7 cellular contexts compared by ENCODE assay signal in the genomic region with DNA sequence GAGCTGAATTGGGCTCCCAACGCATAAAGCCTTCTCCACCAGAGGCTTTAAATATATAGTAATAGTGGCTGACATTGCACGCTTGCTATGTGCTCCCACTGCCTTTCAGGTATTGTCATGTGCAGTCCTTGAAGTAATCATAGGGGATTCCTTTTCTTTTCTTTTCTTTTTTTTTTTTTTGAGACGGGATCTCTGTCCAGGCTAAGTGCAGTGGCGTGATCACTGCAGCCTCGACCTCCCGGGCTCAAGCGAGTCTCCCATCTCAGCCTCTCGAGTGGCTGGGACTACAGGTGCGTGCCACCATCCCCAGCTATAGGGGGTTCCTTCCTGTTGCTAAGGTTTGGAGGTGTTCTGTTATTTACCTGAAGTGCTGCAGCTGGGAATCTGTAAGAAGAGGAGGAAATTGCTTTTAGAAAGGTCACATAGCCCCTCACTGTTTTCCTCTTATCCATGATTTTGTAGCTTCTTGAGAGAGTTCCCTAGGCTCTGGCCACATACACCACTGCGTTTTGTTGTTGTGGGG. TPM values are rescaled to one million over a fixed set of nuclear protein-coding genes. Genes with fewer than 3 reads are reported as not detected.
DNase-seq lines count a peak whose midpoint lies in the region; ATAC-seq lines count a peak whose summit lies in the region.

No MANE protein-coding gene starts in this region.

- H3K4me1 Mint-ChIP-seq in activated naive CD8-positive, alpha-beta T cell treated with anti-CD3 and anti-CD28 coated beads, Interleukin-2, amount 10 ng/mL, durations not matched to agents 7 days and 5 days = peaks cover 27% of the 10 kb centered on the region
- H3K4me1 Mint-ChIP-seq in immature natural killer cell = peaks cover 28 to 32% of the 10 kb centered on the region in 2 donors

- H3K27ac ChIP-seq in HUES6 (ENCODE audit: low read depth, low read length) = peak overlapping the region; percentile 93
- H3K27ac ChIP-seq in stomach smooth muscle (ENCODE audit: low read length) = peak overlapping the region; percentile 96

- H3K27me3 ChIP-seq in HUES6 (ENCODE audit: control insufficient read depth, insufficient read depth, low read length) = no peaks in the 10 kb centered on the region
- H3K27me3 ChIP-seq in stomach smooth muscle (ENCODE audit: control insufficient read depth in 1 of 2, insufficient read depth in 2 of 2, low read length in 2 of 2) = no peaks in the 10 kb centered on the region

- no peak for ATAC-seq in activated naive CD8-positive, alpha-beta T cell treated with anti-CD3 and anti-CD28 coated beads, Interleukin-2, amount 10 ng/mL, durations not matched to agents 7 days and 5 days (ENCODE audit: low read depth)
- no peak for ATAC-seq in HG02840 (IDR thresholded peaks at IDR 0.05; ENCODE audit: low FRiP score, unreplicated experiment)

- POLR2A ChIA-PET in activated naive CD8-positive, alpha-beta T cell treated with anti-CD3 and anti-CD28 coated beads, Interleukin-2, amount 10 ng/mL, durations not matched to agents 7 days and 5 days (lab: Charles Lee) = interaction anchor here (0.6 to 2.6 kb wide), 19 partner anchors 8 to 722 kb away, joined by 3 to 65 read pairs (median 8); a partner anchor contains a TSS

- peaks cover 25% of the 10 kb centered on the region for H3K36me3 Mint-ChIP-seq in activated naive CD8-positive, alpha-beta T cell treated with anti-CD3 and anti-CD28 coated beads, Interleukin-2, amount 10 ng/mL, durations not matched to agents 7 days and 5 days
- H3K36me3 Mint-ChIP-seq in immature natural killer cell = peaks cover 0 to 22% (median 7%) of the 10 kb centered on the region in 3 donors

- H3K9ac ChIP-seq in HUES6 (ENCODE audit: low read length) (peak overlapping the region; percentile 97), stomach smooth muscle (ENCODE audit: low read length in 2 of 2) (peak overlapping the region; percentile 99)

- no peaks in the 10 kb centered on the region for H3K9me3 Mint-ChIP-seq in activated naive CD8-positive, alpha-beta T cell treated with anti-CD3 and anti-CD28 coated beads, Interleukin-2, amount 10 ng/mL, durations not matched to agents 7 days and 5 days
- H3K9me3 Mint-ChIP-seq in immature natural killer cell = no peaks in the 10 kb centered on the region

- H3K27ac Mint-ChIP-seq in activated naive CD8-positive, alpha-beta T cell treated with anti-CD3 and anti-CD28 coated beads, Interleukin-2, amount 10 ng/mL, durations not matched to agents 7 days and 5 days = peak overlapping the region; percentile 84
- peak overlapping the region; percentile 89 to 100 (median 94) for H3K27ac Mint-ChIP-seq in immature natural killer cell

- H3K9me3 ChIP-seq in HUES6 (ENCODE audit: control insufficient read depth, insufficient read depth, low read depth, low read length) (no peaks in the 10 kb centered on the region), stomach smooth muscle (ENCODE audit: control insufficient read depth in 2 of 2, low read length in 2 of 2) (no peaks in the 10 kb centered on the region)

- H3K4me3 Mint-ChIP-seq in activated naive CD8-positive, alpha-beta T cell treated with anti-CD3 and anti-CD28 coated beads, Interleukin-2, amount 10 ng/mL, durations not matched to agents 7 days and 5 days = peak overlapping the region; percentile 92
- H3K4me3 Mint-ChIP-seq in immature natural killer cell = peak overlapping the region; percentile 92 to 99 (median 96)

- H3K4me3 ChIP-seq in HUES6 (ENCODE audit: low read depth, low read length) = peak overlapping the region; percentile 96
- H3K4me3 ChIP-seq in stomach smooth muscle (ENCODE audit: low read length in 2 of 2) = peak overlapping the region; percentile 95 to 96

- no peak for DNase-seq in activated naive CD8-positive, alpha-beta T cell treated with anti-CD3 and anti-CD28 coated beads, Interleukin-2, amount 10 ng/mL, durations not matched to agents 7 days and 5 days
- DNase-seq in immature natural killer cell = no peak
- no peak for DNase-seq in NCI-H2081 (lab: John Stamatoyannopoulos, UW)
- DNase-seq in NCI-H69 (lab: John Stamatoyannopoulos, UW) = no peak

- H3K36me3 ChIP-seq in HUES6 (ENCODE audit: control insufficient read depth, insufficient read depth, low read length) (peaks cover 53% of the 10 kb centered on the region), stomach smooth muscle (ENCODE audit: control insufficient read depth in 2 of 2, insufficient read depth in 2 of 2, low read length in 2 of 2) (peaks cover 11 to 32% of the 10 kb centered on the region in 2 donors)

- H3K27me3 Mint-ChIP-seq in activated naive CD8-positive, alpha-beta T cell treated with anti-CD3 and anti-CD28 coated beads, Interleukin-2, amount 10 ng/mL, durations not matched to agents 7 days and 5 days = no peaks in the 10 kb centered on the region
- H3K27me3 Mint-ChIP-seq in immature natural killer cell (ENCODE audit: low read depth in 3 of 3) = peaks cover 0 to 11% (median 1%) of the 10 kb centered on the region in 3 donors

- H3K4me1 ChIP-seq in HUES6 (ENCODE audit: control insufficient read depth, insufficient read depth, low read length) = peaks cover 4% of the 10 kb centered on the region; the same call in 1 of the 2 replicates
- peaks cover 22% of the 10 kb centered on the region for H3K4me1 ChIP-seq in stomach smooth muscle (ENCODE audit: control insufficient read depth, insufficient read depth, low read length)

RNA-seq across cellular contexts. Expression of a gene that starts 0.8 kb away (rescaled TPM):
- 1,000 to 10,000 TPM; 1,039 to 1,066 TPM for total RNA-seq in activated naive CD8-positive, alpha-beta T cell treated with anti-CD3 and anti-CD28 coated beads, Interleukin-2, amount 10 ng/mL, durations not matched to agents 7 days and 5 days
- 1,000 to 10,000 TPM in 2 of 3 donors, 100 to 1,000 TPM in 1; 807 to 2,182 (median 1,177) TPM for polyA plus RNA-seq in immature natural killer cell

RNA-seq across cellular contexts. Expression of a gene that starts 7.5 kb away (rescaled TPM):
- 10 to 100 TPM; 92.7 to 99.2 TPM for total RNA-seq in activated naive CD8-positive, alpha-beta T cell treated with anti-CD3 and anti-CD28 coated beads, Interleukin-2, amount 10 ng/mL, durations not matched to agents 7 days and 5 days
- polyA plus RNA-seq in immature natural killer cell = 100 to 1,000 TPM; 127 to 130 (median 129) TPM

RNA-seq across cellular contexts. Expression of a gene that starts 18.7 kb away (rescaled TPM):
- total RNA-seq in activated naive CD8-positive, alpha-beta T cell treated with anti-CD3 and anti-CD28 coated beads, Interleukin-2, amount 10 ng/mL, durations not matched to agents 7 days and 5 days = 10 to 100 TPM; 16.5 to 17.8 TPM
- 10 to 100 TPM; 10.2 to 16.5 (median 13.0) TPM for polyA plus RNA-seq in immature natural killer cell

RNA-seq across cellular contexts. Expression of a gene that starts 19.2 kb away (rescaled TPM):
- total RNA-seq in activated naive CD8-positive, alpha-beta T cell treated with anti-CD3 and anti-CD28 coated beads, Interleukin-2, amount 10 ng/mL, durations not matched to agents 7 days and 5 days = under 1 TPM; 0.28 to 0.39 TPM
- polyA plus RNA-seq in immature natural killer cell = not detected

RNA-seq across cellular contexts. Expression of a gene that starts 23.1 kb away (rescaled TPM):
- 10 to 100 TPM; 24.4 to 34.0 TPM for total RNA-seq in activated naive CD8-positive, alpha-beta T cell treated with anti-CD3 and anti-CD28 coated beads, Interleukin-2, amount 10 ng/mL, durations not matched to agents 7 days and 5 days
- polyA plus RNA-seq in immature natural killer cell = 10 to 100 TPM; 33.7 to 56.3 (median 34.5) TPM
